Comparison of ENCODE assay signal across 26 cellular contexts in genomic region chr1:240152611-240153297, GRCh38.
DNase-seq lines count a peak whose midpoint lies in the region; ATAC-seq and TF ChIP-seq lines count a peak whose summit lies in the region.
"Had no signal": no experiment of that assay in that cellular context is flagged by ENCODE, and none has a peak within 500 bp of the region (broad histone marks: within the 10 kb centered on the region; RNA-seq: fewer than 3 reads in every experiment).

No MANE protein-coding gene starts in this region.

- TF ChIP-seq CTCF in fibroblast of mammary gland (conservative IDR thresholded peaks at IDR 0.05; ENCODE audit: control insufficient read depth, insufficient read depth, low read depth, low read length), result no peak

- peaks cover 8% of the 10 kb centered on the region for H3K4me1 ChIP-seq in skeletal muscle satellite cell (ENCODE audit: control insufficient read depth, insufficient read depth, low read length)

- ATAC-seq in Right ventricle myocardium superior (ENCODE audit: poor library complexity), result no peak
- ATAC-seq: stimulated activated effector memory CD8-positive, alpha-beta T cell treated with anti-CD3 and anti-CD28 coated beads, Interleukin-12 subunit alpha, Interleukin-12 subunit beta, amount 100 ng/mL, for 72 hours; WTC11 had no signal

- no peak overlapping the region for H3K9ac ChIP-seq in skeletal muscle satellite cell (ENCODE audit: low read depth, low read length)

- no peaks in the 10 kb centered on the region for H3K36me3 ChIP-seq in skeletal muscle satellite cell (ENCODE audit: insufficient read depth, low read length)
- H3K36me3 ChIP-seq: BE2C, neutrophil had no signal

- intact Hi-C loops in Right ventricle myocardium superior (cut with DNase I), result loop anchor here (5.0 kb wide), 1 partner anchor 125 kb away; no protein-coding TSS in a partner anchor

- H3K4me3 ChIP-seq in fibroblast of mammary gland (ENCODE audit: control insufficient read depth, low read depth, low read length), result no peak overlapping the region
- H3K4me3 ChIP-seq in skeletal muscle satellite cell (ENCODE audit: low read length), result no peak overlapping the region
- H3K4me3 ChIP-seq: lung had no signal

- H3K9me3 ChIP-seq in skeletal muscle satellite cell (replicated peaks; ENCODE audit: low read length), result no peaks in the 10 kb centered on the region
- H3K9me3 ChIP-seq: BE2C, neutrophil had no signal

- H3K27me3 ChIP-seq in skeletal muscle satellite cell (ENCODE audit: control insufficient read depth, insufficient read depth, low read length), result no peaks in the 10 kb centered on the region
- H3K27me3 ChIP-seq: BE2C, neutrophil had no signal

- peak; percentile 54 for DNase-seq in NK-92 treated with Interleukin-12 subunit alpha and Interleukin-12 subunit beta, amount 100 ng/mL, for 24 hours (lab: John Stamatoyannopoulos, UW)
- DNase-seq in NK-92 (lab: John Stamatoyannopoulos, UW; ENCODE audit: unreplicated experiment) (no peak), M059J (ENCODE audit: low read depth) (peak; percentile 60), fibroblast of mammary gland (ENCODE audit: low read depth) (peak; percentile 35), Right ventricle myocardium superior (no peak), NCI-H2171 (lab: John Stamatoyannopoulos, UW) (no peak)
- DNase-seq in effector CD4-positive, alpha-beta T cell, result no peak
- DNase-seq: 8988T; activated CD4-positive, alpha-beta T cell treated with anti-CD3 and anti-CD28 coated beads, Interleukin-2, amount 50 U/mL, for 1 hour; activated naive CD4-positive, alpha-beta T cell treated with anti-CD3 and anti-CD28 coated beads, Interleukin-2, amount 10 ng/mL, durations not matched to agents 7 days and 5 days; BE2C; COR-L47; DMS79 treated with DMSO at 0.1 percent for 48 hours; Karpas-422; kidney glomerular epithelial cell; NCI-H1105; NCI-H1930; NCI-H226; NCI-H774; small intestine; T1000 had no signal

- peak overlapping the region; percentile 7 for H3K4me2 ChIP-seq in skeletal muscle satellite cell (ENCODE audit: low read length)

Comparison
In these comparisons a context has a peak if more than half of its experiments do, and no peak if none do; other contexts are left out.
1. DNase-seq: peak in NK-92 treated with Interleukin-12 subunit alpha and Interleukin-12 subunit beta, amount 100 ng/mL, for 24 hours (single experiment), M059J (single experiment) and fibroblast of mammary gland (single experiment); none in NK-92 (single experiment), Right ventricle myocardium superior (single experiment), NCI-H2171 (single experiment) and effector CD4-positive, alpha-beta T cell (single experiment).